8 cellular contexts compared by ENCODE assay signal in the genomic region with DNA sequence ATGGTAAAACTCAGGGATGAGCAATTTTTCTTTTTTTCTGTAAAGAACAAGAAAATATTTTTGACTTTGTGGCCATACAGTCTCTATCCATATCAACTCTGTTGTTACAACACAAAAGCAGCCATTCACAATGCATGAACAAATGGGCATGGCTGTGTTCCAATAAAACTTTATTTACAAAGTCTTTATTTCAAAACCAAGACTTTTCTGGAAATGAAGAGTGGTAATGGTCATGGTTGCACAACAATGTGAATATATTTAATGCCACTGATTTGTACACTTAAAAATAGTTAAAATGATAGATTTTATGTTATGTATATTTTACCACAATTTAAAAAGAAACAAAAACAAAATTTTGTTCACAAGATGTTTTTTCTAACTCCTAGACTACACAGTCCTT. TPM values are rescaled to one million over a fixed set of nuclear protein-coding genes. Genes with fewer than 3 reads are reported as not detected.
"Had no signal": no experiment of that assay in that cellular context is flagged by ENCODE, and none has a peak within 500 bp of the region (broad histone marks: within the 10 kb centered on the region; RNA-seq: fewer than 3 reads in every experiment).

No MANE protein-coding gene starts in this region.

- FAIRE-seq: HTR-8/SVneo had no signal

- H3K4me1 ChIP-seq: HAP-1 had no signal

- H3K4me3 ChIP-seq: HAP-1 had no signal

- H3K36me3 ChIP-seq: HAP-1 had no signal

- DNase-seq: GOT3, H7, KG1 had no signal

- H3K9me3 ChIP-seq: HAP-1 had no signal

RNA-seq across cellular contexts. Expression of a gene that starts 1.6 kb away (rescaled TPM):
- total RNA-seq: H4, H7, HT-29 had no signal

RNA-seq across cellular contexts. Expression of a gene that starts 52.1 kb away (rescaled TPM):
- polyA plus RNA-seq: IgD-negative memory B cell had no signal
